ENCODE assay signal across 1 cellular context in the genomic region with DNA sequence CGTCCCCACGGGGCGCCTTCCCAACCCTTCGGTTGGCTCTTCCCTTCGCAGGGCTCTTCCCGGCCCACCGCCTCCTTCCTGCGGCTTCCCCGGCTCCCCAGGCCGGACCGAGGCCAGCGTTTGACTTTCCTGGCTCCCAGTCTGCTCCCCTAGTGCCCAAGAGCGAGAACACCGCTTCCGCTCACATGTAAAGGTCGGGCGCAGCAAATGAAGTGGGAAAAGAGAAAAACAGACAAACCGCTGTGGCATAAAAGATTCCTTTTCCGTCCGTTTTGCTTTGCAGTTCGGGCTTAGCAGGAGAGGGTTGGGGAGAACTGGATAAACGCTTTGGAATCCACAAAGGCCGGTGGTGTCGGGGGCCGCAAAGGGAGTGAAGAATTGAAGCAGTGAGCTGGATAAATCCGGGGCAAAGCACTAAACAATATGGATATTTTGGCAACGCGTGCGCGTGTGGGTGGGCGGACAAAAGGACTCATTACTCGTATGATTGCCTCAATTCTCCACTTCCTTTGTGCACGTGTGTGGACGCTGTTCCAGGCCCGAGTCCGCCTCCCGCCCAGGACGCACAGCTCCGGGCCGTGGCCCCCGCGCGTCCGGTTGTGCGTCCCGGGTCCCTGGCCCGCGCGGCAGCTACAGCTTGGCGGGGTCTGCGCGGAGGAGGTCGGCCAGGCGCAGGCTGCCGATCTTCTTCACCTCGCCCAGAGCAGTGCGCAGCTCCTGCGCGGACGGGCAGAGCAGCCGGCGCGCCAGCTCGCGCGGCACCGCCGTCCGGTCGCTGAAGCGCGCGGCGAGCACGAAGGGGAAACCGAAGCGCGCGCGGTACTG.
TF ChIP-seq lines count a peak whose summit lies in the region.

No MANE protein-coding gene starts in this region.

TF ChIP-seq in HEK293, 187 proteins besides CTCF, POLR2A, EP300 and RAD21 (continued from another document):
- TF ChIP-seq, protein P1, sequence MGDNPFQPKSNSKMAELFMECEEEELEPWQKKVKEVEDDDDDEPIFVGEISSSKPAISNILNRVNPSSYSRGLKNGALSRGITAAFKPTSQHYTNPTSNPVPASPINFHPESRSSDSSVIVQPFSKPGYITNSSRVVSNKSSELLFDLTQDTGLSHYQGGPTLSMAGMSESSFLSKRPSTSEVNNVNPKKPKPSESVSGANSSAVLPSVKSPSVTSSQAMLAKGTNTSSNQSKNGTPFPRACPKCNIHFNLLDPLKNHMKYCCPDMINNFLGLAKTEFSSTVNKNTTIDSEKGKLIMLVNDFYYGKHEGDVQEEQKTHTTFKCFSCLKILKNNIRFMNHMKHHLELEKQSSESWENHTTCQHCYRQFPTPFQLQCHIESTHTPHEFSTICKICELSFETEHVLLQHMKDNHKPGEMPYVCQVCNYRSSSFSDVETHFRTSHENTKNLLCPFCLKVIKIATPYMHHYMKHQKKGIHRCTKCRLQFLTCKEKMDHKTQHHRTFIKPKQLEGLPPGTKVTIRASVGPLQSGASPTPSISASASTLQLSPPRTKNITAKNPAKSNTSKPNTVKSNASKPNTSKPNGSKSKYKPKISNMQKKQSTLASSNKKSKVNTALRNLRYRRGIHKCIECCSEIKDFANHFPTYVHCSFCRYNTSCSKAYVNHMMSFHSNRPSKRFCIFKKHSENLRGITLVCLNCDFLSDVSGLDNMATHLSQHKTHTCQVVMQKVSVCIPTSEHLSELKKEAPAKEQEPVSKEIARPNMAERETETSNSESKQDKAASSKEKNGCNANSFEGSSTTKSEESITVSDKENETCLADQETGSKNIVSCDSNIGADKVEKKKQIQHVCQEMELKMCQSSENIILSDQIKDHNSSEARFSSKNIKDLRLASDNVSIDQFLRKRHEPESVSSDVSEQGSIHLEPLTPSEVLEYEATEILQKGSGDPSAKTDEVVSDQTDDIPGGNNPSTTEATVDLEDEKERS (tag by site-specific recombination; IDR thresholded peaks at IDR 0.05), result no peak
- TF ChIP-seq, protein P2, sequence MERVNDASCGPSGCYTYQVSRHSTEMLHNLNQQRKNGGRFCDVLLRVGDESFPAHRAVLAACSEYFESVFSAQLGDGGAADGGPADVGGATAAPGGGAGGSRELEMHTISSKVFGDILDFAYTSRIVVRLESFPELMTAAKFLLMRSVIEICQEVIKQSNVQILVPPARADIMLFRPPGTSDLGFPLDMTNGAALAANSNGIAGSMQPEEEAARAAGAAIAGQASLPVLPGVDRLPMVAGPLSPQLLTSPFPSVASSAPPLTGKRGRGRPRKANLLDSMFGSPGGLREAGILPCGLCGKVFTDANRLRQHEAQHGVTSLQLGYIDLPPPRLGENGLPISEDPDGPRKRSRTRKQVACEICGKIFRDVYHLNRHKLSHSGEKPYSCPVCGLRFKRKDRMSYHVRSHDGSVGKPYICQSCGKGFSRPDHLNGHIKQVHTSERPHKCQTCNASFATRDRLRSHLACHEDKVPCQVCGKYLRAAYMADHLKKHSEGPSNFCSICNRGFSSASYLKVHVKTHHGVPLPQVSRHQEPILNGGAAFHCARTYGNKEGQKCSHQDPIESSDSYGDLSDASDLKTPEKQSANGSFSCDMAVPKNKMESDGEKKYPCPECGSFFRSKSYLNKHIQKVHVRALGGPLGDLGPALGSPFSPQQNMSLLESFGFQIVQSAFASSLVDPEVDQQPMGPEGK (tag by site-specific recombination; IDR thresholded peaks at IDR 0.05), result no peak
- TF ChIP-seq, protein P3, sequence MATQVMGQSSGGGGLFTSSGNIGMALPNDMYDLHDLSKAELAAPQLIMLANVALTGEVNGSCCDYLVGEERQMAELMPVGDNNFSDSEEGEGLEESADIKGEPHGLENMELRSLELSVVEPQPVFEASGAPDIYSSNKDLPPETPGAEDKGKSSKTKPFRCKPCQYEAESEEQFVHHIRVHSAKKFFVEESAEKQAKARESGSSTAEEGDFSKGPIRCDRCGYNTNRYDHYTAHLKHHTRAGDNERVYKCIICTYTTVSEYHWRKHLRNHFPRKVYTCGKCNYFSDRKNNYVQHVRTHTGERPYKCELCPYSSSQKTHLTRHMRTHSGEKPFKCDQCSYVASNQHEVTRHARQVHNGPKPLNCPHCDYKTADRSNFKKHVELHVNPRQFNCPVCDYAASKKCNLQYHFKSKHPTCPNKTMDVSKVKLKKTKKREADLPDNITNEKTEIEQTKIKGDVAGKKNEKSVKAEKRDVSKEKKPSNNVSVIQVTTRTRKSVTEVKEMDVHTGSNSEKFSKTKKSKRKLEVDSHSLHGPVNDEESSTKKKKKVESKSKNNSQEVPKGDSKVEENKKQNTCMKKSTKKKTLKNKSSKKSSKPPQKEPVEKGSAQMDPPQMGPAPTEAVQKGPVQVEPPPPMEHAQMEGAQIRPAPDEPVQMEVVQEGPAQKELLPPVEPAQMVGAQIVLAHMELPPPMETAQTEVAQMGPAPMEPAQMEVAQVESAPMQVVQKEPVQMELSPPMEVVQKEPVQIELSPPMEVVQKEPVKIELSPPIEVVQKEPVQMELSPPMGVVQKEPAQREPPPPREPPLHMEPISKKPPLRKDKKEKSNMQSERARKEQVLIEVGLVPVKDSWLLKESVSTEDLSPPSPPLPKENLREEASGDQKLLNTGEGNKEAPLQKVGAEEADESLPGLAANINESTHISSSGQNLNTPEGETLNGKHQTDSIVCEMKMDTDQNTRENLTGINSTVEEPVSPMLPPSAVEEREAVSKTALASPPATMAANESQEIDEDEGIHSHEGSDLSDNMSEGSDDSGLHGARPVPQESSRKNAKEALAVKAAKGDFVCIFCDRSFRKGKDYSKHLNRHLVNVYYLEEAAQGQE (tag by site-specific recombination; IDR thresholded peaks at IDR 0.05), result no peak
- TF ChIP-seq, protein P4, sequence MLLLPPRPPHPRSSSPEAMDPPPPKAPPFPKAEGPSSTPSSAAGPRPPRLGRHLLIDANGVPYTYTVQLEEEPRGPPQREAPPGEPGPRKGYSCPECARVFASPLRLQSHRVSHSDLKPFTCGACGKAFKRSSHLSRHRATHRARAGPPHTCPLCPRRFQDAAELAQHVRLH (tag by site-specific recombination; IDR thresholded peaks at IDR 0.05), result no peak
TF ChIP-seq in HEK293: peak in this region for 0.
